ENCODE assay signal across 21 cellular contexts in genomic region chr2:24840962-24841945, GRCh38. TPM values are rescaled to one million over a fixed set of nuclear protein-coding genes. Genes with fewer than 3 reads are reported as not detected.
DNase-seq lines count a peak whose midpoint lies in the region; ATAC-seq and TF ChIP-seq lines count a peak whose summit lies in the region.
"Had no signal": no experiment of that assay in that cellular context is flagged by ENCODE, and none has a peak within 500 bp of the region (broad histone marks: within the 10 kb centered on the region; RNA-seq: fewer than 3 reads in every experiment).

No MANE protein-coding gene starts in this region.

- H3K27me3 Mint-ChIP-seq in chondrocyte (ENCODE audit: low read depth) (no peaks in the 10 kb centered on the region), nephron progenitor cell (ENCODE audit: low read depth, poor library complexity) (peaks cover 6% of the 10 kb centered on the region)

- intact Hi-C loops in Right ventricle myocardium inferior (cut with DNase I): no loop called here
- intact Hi-C loops in left cardiac atrium (cut with DNase I): no loop called here

- no peak overlapping the region for H3K4me3 Mint-ChIP-seq in chondrocyte (ENCODE audit: unreplicated experiment)
- no peak overlapping the region for H3K4me3 Mint-ChIP-seq in nephron progenitor cell

- H3K4me1 Mint-ChIP-seq in chondrocyte (ENCODE audit: low read depth) (no peaks in the 10 kb centered on the region), nephron progenitor cell (peaks cover 5% of the 10 kb centered on the region)

- H3K9me3 Mint-ChIP-seq in chondrocyte (ENCODE audit: low read depth) (no peaks in the 10 kb centered on the region), nephron progenitor cell (peaks cover 13% of the 10 kb centered on the region)
- no peaks in the 10 kb centered on the region for H3K9me3 Mint-ChIP-seq in activated naive CD4-positive, alpha-beta T cell treated with anti-CD3 and anti-CD28 coated beads, Interleukin-2, amount 50 U/mL, for 72 hours

- no peak for ATAC-seq in Right ventricle myocardium inferior
- no peak for ATAC-seq in left cardiac atrium
- no peak for ATAC-seq in activated naive CD4-positive, alpha-beta T cell treated with anti-CD3 and anti-CD28 coated beads, Interleukin-2, amount 50 U/mL, for 72 hours
- ATAC-seq: K562, PC-3 had no signal

- H3K27ac ChIP-seq in substantia nigra (ENCODE audit: low read depth, low read length, poor library complexity, severe bottlenecking): peak overlapping the region; percentile 9
- H3K27ac ChIP-seq: C4-2B had no signal

- CTCF ChIA-PET in GM10248 (lab: Yijun Ruan, JAX): interaction anchor here (1.4 to 2.8 kb wide), 2 partner anchors 14 to 419 kb away, joined by 3 to 12 read pairs; no protein-coding TSS in a partner anchor

- DNase-seq in Right ventricle myocardium inferior (ENCODE audit: missing footprints): peak; percentile 46
- no peak for DNase-seq in left cardiac atrium
- peak; percentile 59 for DNase-seq in chondrocyte (ENCODE audit: low spot score)
- no peak for DNase-seq in nephron progenitor cell
- DNase-seq in substantia nigra (lab: John Stamatoyannopoulos, UW): peak in 21 of 49 donors; percentile 4 to 73 (median 38)
- DNase-seq in SIG-M5 treated with dmso at 0.1 percent for 504 hours (lab: John Stamatoyannopoulos, UW; ENCODE audit: unreplicated experiment): no peak
- DNase-seq in GM10248 (ENCODE audit: extremely low spot score): no peak
- DNase-seq in activated naive CD4-positive, alpha-beta T cell treated with anti-CD3 and anti-CD28 coated beads, Interleukin-2, amount 50 U/mL, for 72 hours (ENCODE audit: low spot score in 2 of 2): no peak
- DNase-seq: ACHN, DMS79 treated with DMSO at 0.1 percent for 48 hours, HCEC 1CT, NCI-H1105 treated with DMSO at 0.1 percent for 48 hours, NCI-H1694, NCI-H2081 treated with DMSO at 0.1 percent for 48 hours, NCI-H510A, NCI-H748 treated with DMSO at 0.1 percent for 48 hours, PC-3, RPMI8226, SIG-M5 had no signal

- no peak overlapping the region for H3K27ac Mint-ChIP-seq in chondrocyte (ENCODE audit: unreplicated experiment)
- H3K27ac Mint-ChIP-seq in nephron progenitor cell: peak overlapping the region; percentile 64
- H3K27ac Mint-ChIP-seq in activated naive CD4-positive, alpha-beta T cell treated with anti-CD3 and anti-CD28 coated beads, Interleukin-2, amount 50 U/mL, for 72 hours: peak overlapping the region in 1 of 2 donors; percentile 29

- TF ChIP-seq CTCF in chondrocyte (IDR thresholded peaks at IDR 0.05) (no peak), nephron progenitor cell (IDR thresholded peaks at IDR 0.05) (no peak), GM10248 (IDR thresholded peaks at IDR 0.05; ENCODE audit: control extremely low read depth, extremely low read depth, low read depth, missing control alignments) (no peak)

- POLR2A ChIA-PET in GM10248 (lab: Yijun Ruan, JAX): interaction anchor here (0.6 kb wide), 1 partner anchor 12 kb away, joined by 6 read pairs; no protein-coding TSS in a partner anchor

- H3K36me3 Mint-ChIP-seq in chondrocyte (ENCODE audit: low read depth): peaks cover 15% of the 10 kb centered on the region
- H3K36me3 Mint-ChIP-seq in nephron progenitor cell (ENCODE audit: low read depth): peaks cover 26% of the 10 kb centered on the region
- H3K36me3 Mint-ChIP-seq in activated naive CD4-positive, alpha-beta T cell treated with anti-CD3 and anti-CD28 coated beads, Interleukin-2, amount 50 U/mL, for 72 hours: no peaks in the 10 kb centered on the region

RNA-seq across cellular contexts. Expression of gene CENPO, which starts 48.0 kb away (rescaled TPM):
- total RNA-seq in Right ventricle myocardium inferior (3.0 TPM), left cardiac atrium (1 to 10 TPM; 3.0 to 4.2 TPM), chondrocyte (10.6 to 17.8 TPM (median 10.9 TPM) in 3 replicates)
- total RNA-seq in activated naive CD4-positive, alpha-beta T cell treated with anti-CD3 and anti-CD28 coated beads, Interleukin-2, amount 50 U/mL, for 72 hours: 10 to 100 TPM; 28.6 to 49.3 TPM

RNA-seq across cellular contexts. Expression of gene PTRHD1, which starts 48.1 kb away (rescaled TPM):
- total RNA-seq in Right ventricle myocardium inferior (33.4 TPM), left cardiac atrium (10 to 100 TPM; 19.8 to 24.3 TPM), chondrocyte (31.0 to 32.5 TPM (median 32.0 TPM) in 3 replicates)
- total RNA-seq in activated naive CD4-positive, alpha-beta T cell treated with anti-CD3 and anti-CD28 coated beads, Interleukin-2, amount 50 U/mL, for 72 hours: 10 to 100 TPM; 13.7 to 24.4 TPM

Comparison
In these comparisons a context has a peak if more than half of its experiments do, and no peak if none do; other contexts are left out.
1. DNase-seq: peak in Right ventricle myocardium inferior (single experiment) and chondrocyte (single experiment); none in left cardiac atrium (single experiment), nephron progenitor cell (single experiment), SIG-M5 treated with dmso at 0.1 percent for 504 hours (single experiment), GM10248 (single experiment) and activated naive CD4-positive, alpha-beta T cell treated with anti-CD3 and anti-CD28 coated beads, Interleukin-2, amount 50 U/mL, for 72 hours (0 of 2).